27 cellular contexts compared by ENCODE assay signal in genomic region chr1:246195296-246195695, GRCh38.
"Had no signal": no experiment of that assay in that cellular context is flagged by ENCODE, and none has a peak within 500 bp of the region (broad histone marks: within the 10 kb centered on the region; RNA-seq: fewer than 3 reads in every experiment).

No MANE protein-coding gene starts in this region.

- FAIRE-seq: urothelium cell line had no signal

- H3K4me3 ChIP-seq: stomach, suprapubic skin, testis, thoracic aorta, thyroid gland, tibial artery, tibial nerve, transverse colon, upper lobe of left lung, upper lobe of right lung, uterus, vagina had no signal

- ATAC-seq: stimulated activated effector memory CD8-positive, alpha-beta T cell treated with anti-CD3 and anti-CD28 coated beads, Interleukin-12 subunit alpha, Interleukin-12 subunit beta, amount 100 ng/mL, for 72 hours; stimulated activated memory B cell treated with anti-CD40 and anti-IgM and Interleukin-4, amounts not matched to agents 10 μg/mL and 1 μg/mL and 100 μg/mL, for 72 hours; stimulated activated naive B cell treated with anti-CD40 and anti-IgM and Interleukin-4, amounts not matched to agents 10 μg/mL and 1 μg/mL and 100 μg/mL, for 72 hours; stimulated activated naive CD8-positive, alpha-beta T cell treated with anti-CD3 and anti-CD28 coated beads, Interleukin-15, amount 100 ng/mL, for 72 hours; stimulated activated naive CD8-positive, alpha-beta T cell treated with anti-CD3 and anti-CD28 coated beads, Interleukin-15, Interleukin-2, amounts not matched to agents 100 U/mL and 50 U/mL, for 24 hours; upper lobe of right lung had no signal

- H3K27me3 ChIP-seq: stomach, suprapubic skin, testis, thyroid gland, tibial artery, tibial nerve, transverse colon, upper lobe of left lung, upper lobe of right lung, uterus, vagina had no signal

- H3K9me3 ChIP-seq: stomach, suprapubic skin, testis, thoracic aorta, thyroid gland, tibial artery, tibial nerve, transverse colon, upper lobe of left lung, upper lobe of right lung, uterus, vagina had no signal

- H3K4me1 ChIP-seq: stomach, testis, tibial nerve, transverse colon, upper lobe of left lung, upper lobe of right lung, uterus had no signal

- H3K36me3 ChIP-seq: stomach, suprapubic skin, thoracic aorta, thyroid gland, tibial artery, tibial nerve, transverse colon, upper lobe of left lung, upper lobe of right lung, uterus, vagina had no signal

- H3K27ac ChIP-seq: stomach, suprapubic skin, testis, thoracic aorta, thyroid gland, tibial artery, tibial nerve, transverse colon, upper lobe of left lung, upper lobe of right lung, uterus, vagina had no signal

- DNase-seq: stimulated activated CD4-positive, alpha-beta T cell treated with anti-CD3 and anti-CD28 coated beads, Interleukin-2, amount 100 ng/mL, for 48 hours; stimulated activated CD4-positive, alpha-beta T cell treated with anti-CD3 and anti-CD28 coated beads, Interleukin-4, amount 100 ng/mL, for 1 hour; stimulated activated CD4-positive, alpha-beta T cell treated with anti-CD3 and anti-CD28 coated beads, Interleukin-4, amount 100 ng/mL, for 24 hours; stimulated activated CD4-positive, alpha-beta T cell treated with anti-CD3 and anti-CD28 coated beads, Interleukin-4, amount 100 ng/mL, for 4 hours; stimulated activated CD8-positive, alpha-beta memory T cell treated with anti-CD3 and anti-CD28 coated beads, Interleukin-4, amount 100 ng/mL, for 48 hours; stimulated activated naive B cell treated with anti-CD40 and anti-IgM and Interleukin-4, amounts not matched to agents 10 μg/mL and 1 μg/mL and 100 μg/mL, for 72 hours; stimulated activated naive CD4-positive, alpha-beta T cell; stimulated activated naive CD4-positive, alpha-beta T cell treated with Interleukin-2 at 50 U/mL for 16 hours; stimulated activated naive CD8-positive, alpha-beta T cell treated with anti-CD3 and anti-CD28 coated beads, Interleukin-15, amount 100 ng/mL, for 72 hours; stimulated activated naive CD8-positive, alpha-beta T cell treated with anti-CD3 and anti-CD28 coated beads, Interleukin-15, Interleukin-2, amounts not matched to agents 100 U/mL and 50 U/mL, for 24 hours; stomach; substantia nigra; testis; thyroid gland; tibial artery; transverse colon; trophoblast cell; upper lobe of left lung; upper lobe of right lung; uterus had no signal
